Comparison of ENCODE assay signal across 20 cellular contexts in the genomic region with DNA sequence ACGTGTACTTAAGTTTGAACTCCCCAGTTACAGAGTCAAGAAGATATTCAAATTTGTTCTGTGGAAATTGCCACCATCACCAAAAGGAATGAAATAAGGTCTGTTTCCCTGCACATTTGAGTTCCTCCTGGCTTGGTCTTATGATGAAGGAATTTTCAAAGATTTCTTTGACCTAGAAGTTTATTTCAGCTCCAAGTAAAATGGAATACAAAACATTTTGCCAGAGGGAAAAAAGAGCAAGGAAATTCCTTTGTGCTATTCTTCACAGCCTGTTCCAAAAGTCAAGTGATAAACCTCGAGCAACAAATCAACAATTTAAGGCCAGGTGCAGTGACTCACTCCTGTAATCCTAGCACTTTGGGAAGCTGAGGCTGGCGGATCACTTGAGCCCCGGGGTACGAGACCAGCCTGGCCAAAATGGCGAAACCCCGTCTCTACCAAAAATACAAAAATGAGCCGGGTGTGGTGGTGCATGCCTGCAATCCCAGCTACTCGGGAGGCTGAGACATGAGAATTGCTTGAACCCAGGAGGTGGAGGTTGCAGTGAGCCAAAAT. TPM values are rescaled to one million over a fixed set of nuclear protein-coding genes. Genes with fewer than 3 reads are reported as not detected.
A peak's percentile ranks its signal among the peaks of the same experiment; 100 is the strongest.
DNase-seq lines count a peak whose midpoint lies in the region; ATAC-seq and TF ChIP-seq lines count a peak whose summit lies in the region.
"Had no signal": no experiment of that assay in that cellular context is flagged by ENCODE, and none has a peak within 500 bp of the region (broad histone marks: within the 10 kb centered on the region; RNA-seq: fewer than 3 reads in every experiment).

No MANE protein-coding gene starts in this region.

- peaks cover 70% of the 10 kb centered on the region for H4K20me1 ChIP-seq in PC-9 (ENCODE audit: insufficient read depth)

- H3K36me3 ChIP-seq in PC-9 (ENCODE audit: low read depth), result peaks cover 16% of the 10 kb centered on the region
- H3K36me3 ChIP-seq: MG63 had no signal

- CTCF ChIA-PET in PC-9 (lab: Charles Lee), result interaction anchor here (0.7 kb wide), 2 partner anchors 90 to 126 kb away, joined by 4 to 5 read pairs; no protein-coding TSS in a partner anchor

- no peak overlapping the region for H2AFZ ChIP-seq in PC-9

- in situ Hi-C loops in KBM-7 (cut with MboI; ENCODE audit: low pct_unique_long_range_greater_than_20kb, low sequenced_read_pairs), result no loop called here

- H3K4me3 ChIP-seq in PC-9 (no peak overlapping the region), epithelial cell of esophagus (ENCODE audit: low read length) (no peak overlapping the region)
- H3K4me3 ChIP-seq: MG63, SK-N-MC had no signal

- no peak for ATAC-seq in GM21447 (IDR thresholded peaks at IDR 0.05; ENCODE audit: unreplicated experiment)
- ATAC-seq: T-cell had no signal

- H3K4me2 ChIP-seq in PC-9, result peak overlapping the region; percentile 93

- intact Hi-C loops in PC-9 (cut with micrococcal nuclease; ENCODE audit: unreplicated experiment), result loop anchor here (10.0 kb wide), 1 partner anchor 92 kb away; the partner anchor contains the start of gene SEPTIN6

- peaks cover 29% of the 10 kb centered on the region for H3K4me1 ChIP-seq in PC-9 (replicated peaks; ENCODE audit: insufficient read depth)

- H3K79me2 ChIP-seq in PC-9 (ENCODE audit: low read depth), result peaks cover 83% of the 10 kb centered on the region

- no peaks in the 10 kb centered on the region for H3K27me3 ChIP-seq in PC-9 (ENCODE audit: insufficient read depth, low read depth)
- H3K27me3 ChIP-seq: MG63 had no signal

- POLR2A ChIA-PET in PC-9 (lab: Charles Lee; ENCODE audit: unreplicated experiment), result interaction anchor here (0.6 to 0.7 kb wide), 3 partner anchors 8 to 219 kb away, joined by 5 to 9 read pairs (median 6); no protein-coding TSS in a partner anchor

- TF ChIP-seq CTCF in PC-9 (conservative IDR thresholded peaks at IDR 0.05) (no peak), epithelial cell of esophagus (IDR thresholded peaks at IDR 0.05; ENCODE audit: insufficient read depth, low read depth, low read length, missing control alignments) (no peak)

- DNase-seq in LHCN-M2 (ENCODE audit: low read depth) (peak; percentile 34), PC-9 (peak in 1 of 2 experiments; percentile 51), epithelial cell of esophagus (ENCODE audit: low read depth) (peak; percentile 16), renal cortical epithelial cell (ENCODE audit: low read depth) (peak; percentile 32), KBM-7 (no peak), LoVo (ENCODE audit: low spot score) (no peak), occipital lobe (lab: John Stamatoyannopoulos, UW) (no peak)
- DNase-seq: ACHN, AML-193, COR-L47, H7, MG63, NCI-H1092, NCI-H1694, NCI-H2107, NCI-H2227 treated with DMSO at 0.1 percent for 48 hours, NCI-H524 treated with DMSO at 0.1 percent for 48 hours, T-cell had no signal

- BruUV-seq in PC-9 (replicated peaks; lab: Mats Ljungman, UMichigan), result no TSS peak

- no peaks in the 10 kb centered on the region for H3K9me2 ChIP-seq in PC-9 (ENCODE audit: insufficient read depth)

- no peaks in the 10 kb centered on the region for H3K9me3 ChIP-seq in PC-9 (ENCODE audit: insufficient read depth, low read depth)
- H3K9me3 ChIP-seq: MG63 had no signal

- peaks cover 14% of the 10 kb centered on the region; the same call in 1 of the 2 replicates for H3F3A ChIP-seq in PC-9 (ENCODE audit: insufficient read depth, low read depth)

- 0 out of 2 replicates have a peak overlapping the region, but pooled peaks have one; percentile 17 for H3K27ac ChIP-seq in PC-9
- H3K27ac ChIP-seq: SK-N-MC had no signal

RNA-seq across cellular contexts. Expression of gene NKRF, which starts 3.4 kb away (rescaled TPM):
- total RNA-seq in LHCN-M2 (2014; rRNA removed), result 4.6 and 7.0 TPM in 2 replicates
- 3.9 TPM for polyA plus RNA-seq in LHCN-M2 (2012)
- total RNA-seq in PC-9 (2021), result 25.7 TPM in 2 replicates
- total RNA-seq in renal cortical epithelial cell, result 4.9 and 16.6 TPM in 2 replicates
- total RNA-seq in occipital lobe, result 14.0 TPM

RNA-seq across cellular contexts. Expression of gene UBE2A, which starts 28.4 kb away (rescaled TPM):
- total RNA-seq in LHCN-M2 (2014; rRNA removed), result 38.5 and 42.2 TPM in 2 replicates
- 70.1 TPM for polyA plus RNA-seq in LHCN-M2 (2012)
- 103 and 119 TPM in 2 replicates for total RNA-seq in PC-9 (2021)
- 38.7 and 68.8 TPM in 2 replicates for total RNA-seq in renal cortical epithelial cell
- total RNA-seq in occipital lobe, result 28.1 TPM

RNA-seq across cellular contexts. Expression of gene STEEP1, which starts 37.6 kb away (rescaled TPM):
- total RNA-seq in LHCN-M2 (2014; rRNA removed) (19.1 and 24.5 TPM in 2 replicates), PC-9 (2021) (56.5 and 63.7 TPM in 2 replicates), renal cortical epithelial cell (51.7 and 52.9 TPM in 2 replicates), occipital lobe (28.1 TPM)
- 15.1 TPM for polyA plus RNA-seq in LHCN-M2 (2012)

Comparison
In these comparisons a context has a peak if more than half of its experiments do, and no peak if none do; other contexts are left out.
1. DNase-seq: peak in LHCN-M2 (single experiment), epithelial cell of esophagus (single experiment) and renal cortical epithelial cell (single experiment); none in KBM-7 (single experiment), LoVo (single experiment) and occipital lobe (single experiment).